13 cellular contexts compared by ENCODE assay signal in the genomic region with DNA sequence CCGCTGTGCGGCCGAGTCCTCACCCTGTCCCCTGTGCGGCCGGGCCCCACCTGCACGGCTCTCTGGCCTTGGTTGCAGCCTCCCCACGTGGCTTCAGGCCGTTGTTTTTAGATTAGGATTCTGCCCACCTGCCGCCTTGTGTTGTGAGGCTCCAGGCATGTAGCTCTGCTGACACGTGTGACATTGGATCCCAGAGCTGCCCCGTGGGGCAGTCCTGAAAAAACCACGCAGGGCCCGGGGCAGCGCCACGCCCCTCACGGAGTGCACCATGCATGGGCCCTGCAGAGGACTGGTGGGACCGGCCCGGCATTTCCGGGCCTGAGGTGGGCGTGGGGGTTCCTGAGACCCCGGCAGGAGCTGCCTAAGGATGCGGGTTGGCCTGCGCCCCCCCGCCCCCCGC. TPM values are rescaled to one million over a fixed set of nuclear protein-coding genes. Genes with fewer than 3 reads are reported as not detected.
DNase-seq lines count a peak whose midpoint lies in the region; ATAC-seq and TF ChIP-seq lines count a peak whose summit lies in the region.
"Had no signal": no experiment of that assay in that cellular context is flagged by ENCODE, and none has a peak within 500 bp of the region (broad histone marks: within the 10 kb centered on the region; RNA-seq: fewer than 3 reads in every experiment).

No MANE protein-coding gene starts in this region.

- peak overlapping the region; percentile 49 for H3K4me2 ChIP-seq in neural progenitor cell

- no peak for TF ChIP-seq CTCF in neural progenitor cell (IDR thresholded peaks at IDR 0.05)

- H4K20me1 ChIP-seq in neural progenitor cell (ENCODE audit: low read depth), result no peaks in the 10 kb centered on the region

- H3K36me3 ChIP-seq in NT2/D1 (ENCODE audit: insufficient read depth, insufficient read length, low read length) (peaks cover 19% of the 10 kb centered on the region), neural progenitor cell (no peaks in the 10 kb centered on the region), stomach smooth muscle (ENCODE audit: control insufficient read depth in 2 of 2, insufficient read depth in 2 of 2, low read length in 2 of 2) (peaks cover 2 to 3% of the 10 kb centered on the region in 2 donors)

- H3K4me1 Mint-ChIP-seq in neural progenitor cell, result peaks cover 16% of the 10 kb centered on the region

- H3K36me3 Mint-ChIP-seq in neural progenitor cell, result peaks cover 4% of the 10 kb centered on the region

- H3K9me3 Mint-ChIP-seq in neural progenitor cell, result no peaks in the 10 kb centered on the region
- H3K9me3 Mint-ChIP-seq: CD4-positive, alpha-beta T cell had no signal

- H3K27ac ChIP-seq in neural progenitor cell, result no peak overlapping the region
- peak overlapping the region; percentile 18 for H3K27ac ChIP-seq in stomach smooth muscle (ENCODE audit: low read length)

- H3K4me3 ChIP-seq in NT2/D1 (ENCODE audit: insufficient read length, low read depth) (no peak overlapping the region), neural progenitor cell (no peak overlapping the region), stomach smooth muscle (ENCODE audit: low read length in 2 of 2) (no peak overlapping the region)
- H3K4me3 ChIP-seq: GM12878 had no signal

- H3K4me1 ChIP-seq in NT2/D1 (ENCODE audit: insufficient read depth, insufficient read length), result peaks cover 21% of the 10 kb centered on the region
- H3K4me1 ChIP-seq in neural progenitor cell, result peaks cover 12% of the 10 kb centered on the region
- H3K4me1 ChIP-seq in stomach smooth muscle (ENCODE audit: control insufficient read depth, insufficient read depth, low read length), result peaks cover 43% of the 10 kb centered on the region

- no peaks in the 10 kb centered on the region for H3F3A ChIP-seq in neural progenitor cell (ENCODE audit: low read depth)

- no peak overlapping the region for H3K4me3 Mint-ChIP-seq in neural progenitor cell
- H3K4me3 Mint-ChIP-seq: B cell; CD4-positive, alpha-beta T cell had no signal

- H3K9me3 ChIP-seq in NT2/D1 (ENCODE audit: insufficient read depth, low read length), result no peaks in the 10 kb centered on the region
- no peaks in the 10 kb centered on the region for H3K9me3 ChIP-seq in neural progenitor cell (ENCODE audit: low read depth)
- no peaks in the 10 kb centered on the region for H3K9me3 ChIP-seq in stomach smooth muscle (ENCODE audit: control insufficient read depth in 2 of 2, low read length in 2 of 2)

- no peak for ATAC-seq in HG03432 (IDR thresholded peaks at IDR 0.05; ENCODE audit: unreplicated experiment)
- ATAC-seq: GM12878, HCT116 had no signal

- H3K27me3 ChIP-seq in NT2/D1 (ENCODE audit: insufficient read depth, insufficient read length) (no peaks in the 10 kb centered on the region), neural progenitor cell (no peaks in the 10 kb centered on the region), stomach smooth muscle (ENCODE audit: control insufficient read depth in 1 of 2, insufficient read depth in 2 of 2, low read length in 2 of 2) (no peaks in the 10 kb centered on the region)

- no peak overlapping the region for H3K27ac Mint-ChIP-seq in neural progenitor cell
- H3K27ac Mint-ChIP-seq: B cell; CD4-positive, alpha-beta T cell had no signal

- H3K79me2 ChIP-seq in neural progenitor cell (ENCODE audit: low read depth), result no peaks in the 10 kb centered on the region

- peak overlapping the region; percentile 56 for H3K9ac ChIP-seq in NT2/D1 (ENCODE audit: insufficient read length, low read depth)
- no peak overlapping the region for H3K9ac ChIP-seq in neural progenitor cell
- no peak overlapping the region for H3K9ac ChIP-seq in stomach smooth muscle (ENCODE audit: low read length in 2 of 2)

- H3K27me3 Mint-ChIP-seq in neural progenitor cell (ENCODE audit: insufficient read depth, low read depth), result peaks cover 2% of the 10 kb centered on the region
- H3K27me3 Mint-ChIP-seq: B cell; CD4-positive, alpha-beta T cell had no signal

- no peak overlapping the region for H2AFZ ChIP-seq in neural progenitor cell (replicated peaks)

- no peak for DNase-seq in NT2/D1 (ENCODE audit: low read depth, low spot score)
- peak; percentile 12 for DNase-seq in iPS-NIHi11 (ENCODE audit: low spot score)
- DNase-seq in neural progenitor cell (ENCODE audit: low spot score), result no peak
- no peak for DNase-seq in NCI-H2107 (lab: John Stamatoyannopoulos, UW)
- DNase-seq in effector CD8-positive, alpha-beta T cell (lab: John Stamatoyannopoulos, UW), result no peak
- DNase-seq: C1 segment of cervical spinal cord; CD4-positive, alpha-beta T cell; DMS79 had no signal

RNA-seq across cellular contexts. Expression of gene CHMP6, which starts 27.8 kb away (rescaled TPM):
- 11.5 and 20.9 TPM in 2 replicates for total RNA-seq in neural progenitor cell (ENCODE audit: low replicate concordance)
